1 cellular context compared by ENCODE assay signal in the genomic region with DNA sequence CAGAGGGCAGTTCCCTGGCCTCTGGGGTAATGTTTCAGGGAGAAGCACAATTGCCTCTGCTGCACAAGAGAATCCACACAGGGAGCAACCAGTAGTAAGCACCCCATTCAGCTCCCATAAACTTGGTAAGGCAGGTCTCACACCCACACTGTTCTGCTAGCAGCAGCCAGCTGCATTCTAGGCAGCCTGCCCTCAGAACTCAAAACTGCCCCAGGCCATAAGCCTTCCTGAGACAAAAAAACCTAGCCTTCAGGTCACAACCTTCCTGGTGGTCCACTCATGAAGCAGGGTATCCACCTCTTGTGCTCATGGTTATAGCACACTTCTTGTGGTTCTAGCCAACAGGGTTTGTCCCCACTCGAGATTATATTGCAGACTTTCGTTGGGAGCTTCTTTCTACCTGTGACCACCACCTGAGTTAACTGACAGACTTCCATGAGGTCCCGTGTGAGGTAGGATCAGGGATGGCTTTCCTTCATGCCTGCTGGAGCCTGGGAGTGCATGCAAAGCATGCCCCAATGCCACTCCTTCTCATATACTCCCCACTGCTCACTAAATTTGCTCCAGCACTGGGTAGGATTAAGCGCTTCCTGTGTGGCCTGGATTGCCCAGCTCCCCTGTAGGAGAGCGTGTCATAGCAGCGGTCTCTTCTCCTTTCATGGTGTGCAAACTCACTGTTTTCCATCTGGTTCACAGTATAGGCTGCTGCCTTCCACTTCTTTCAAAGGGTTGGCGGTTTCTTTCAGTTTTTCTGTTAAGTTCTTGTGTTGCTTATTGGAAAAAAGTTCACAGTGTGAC.
TF ChIP-seq lines count a peak whose summit lies in the region.

No MANE protein-coding gene starts in this region.

TF ChIP-seq in GM23338, 12 proteins besides CTCF, POLR2A, EP300 and RAD21:
- no peak for TF ChIP-seq ZNF462 (CRISPR knock-in tag; IDR thresholded peaks at IDR 0.05)
